In the genomic region with DNA sequence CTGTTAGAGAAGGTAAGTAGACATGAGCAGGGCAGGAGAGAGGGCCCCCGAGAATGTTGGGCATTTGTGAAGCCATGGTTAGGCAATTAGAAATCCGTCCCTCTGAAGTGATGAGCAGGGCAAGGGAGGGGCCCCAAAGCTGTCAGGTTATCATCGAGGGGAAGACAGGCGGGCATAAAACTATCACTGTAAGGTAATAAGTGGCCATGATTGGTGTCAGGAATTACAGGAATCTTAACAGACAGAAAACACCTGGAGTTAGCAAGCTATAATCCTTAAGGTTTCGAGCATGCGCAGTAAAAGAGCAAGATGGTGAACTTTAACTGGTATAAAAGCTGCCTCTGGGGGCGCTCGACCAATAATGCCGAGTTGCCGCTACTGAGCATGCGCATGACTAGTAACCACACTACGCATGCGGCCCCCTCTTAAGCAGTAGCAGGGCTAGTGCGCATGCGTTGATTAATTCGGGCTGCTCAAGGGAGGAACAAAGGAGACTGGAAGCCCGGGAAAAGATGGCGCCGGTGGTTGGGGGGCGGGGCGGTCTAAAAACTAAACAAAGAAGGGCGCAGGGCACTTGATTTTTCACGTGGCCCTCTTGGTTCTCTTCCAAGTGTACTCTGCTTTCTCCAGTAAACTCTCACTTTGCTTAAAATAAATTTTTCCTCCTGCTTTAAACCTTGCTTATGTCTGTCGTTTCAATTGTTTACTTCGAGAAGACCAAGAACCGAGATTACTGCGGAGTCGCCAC, we compare ENCODE assay signal across 8 cellular contexts. TPM values are rescaled to one million over a fixed set of nuclear protein-coding genes. Genes with fewer than 3 reads are reported as not detected.
DNase-seq lines count a peak whose midpoint lies in the region; ATAC-seq and TF ChIP-seq lines count a peak whose summit lies in the region.

No MANE protein-coding gene starts in this region.

- peaks cover 83% of the 10 kb centered on the region for H3K4me1 ChIP-seq in CD4-positive, CD25-positive, alpha-beta regulatory T cell (ENCODE audit: control insufficient read depth, insufficient read depth, low read length, poor library complexity, severe bottlenecking)
- peaks cover 50% of the 10 kb centered on the region for H3K4me1 ChIP-seq in ectodermal cell (ENCODE audit: control insufficient read depth, insufficient read depth, low read length)
- H3K4me1 ChIP-seq in lower lobe of right lung: peaks cover 39% of the 10 kb centered on the region

- H3K27me3 Mint-ChIP-seq in CD4-positive, CD25-positive, alpha-beta regulatory T cell: no peaks in the 10 kb centered on the region
- no peaks in the 10 kb centered on the region for H3K27me3 Mint-ChIP-seq in activated CD8-positive, alpha-beta T cell treated with anti-CD3 and anti-CD28 coated beads for 36 hours

- CTCF ChIA-PET in activated CD8-positive, alpha-beta T cell treated with anti-CD3 and anti-CD28 coated beads for 36 hours (lab: Charles Lee): interaction anchor here (0.6 to 2.1 kb wide), 21 partner anchors 8 to 290 kb away, joined by 3 to 8 read pairs (median 4); a partner anchor contains a TSS

- H3K27me3 ChIP-seq in CD4-positive, CD25-positive, alpha-beta regulatory T cell (ENCODE audit: control insufficient read depth, insufficient read depth, low read length): no peaks in the 10 kb centered on the region
- H3K27me3 ChIP-seq in HL-60 (ENCODE audit: insufficient read depth, poor library complexity, severe bottlenecking): no peaks in the 10 kb centered on the region
- H3K27me3 ChIP-seq in ectodermal cell (ENCODE audit: control insufficient read depth, insufficient read depth, low read length, poor library complexity, severe bottlenecking): no peaks in the 10 kb centered on the region
- no peaks in the 10 kb centered on the region for H3K27me3 ChIP-seq in lower lobe of right lung (ENCODE audit: low read depth)

- intact Hi-C loops in activated CD8-positive, alpha-beta T cell treated with anti-CD3 and anti-CD28 coated beads for 36 hours (cut with micrococcal nuclease): loop anchor here (5.0 to 10.0 kb wide), 3 partner anchors 82 to 380 kb away; a partner anchor contains a TSS
- intact Hi-C loops in lower lobe of right lung (cut with DNase I): no loop called here

- POLR2A ChIA-PET in activated CD8-positive, alpha-beta T cell treated with anti-CD3 and anti-CD28 coated beads for 36 hours (lab: Charles Lee): interaction anchor here (1.0 to 2.0 kb wide), 5 partner anchors 9 to 234 kb away, joined by 3 to 8 read pairs (median 5); no protein-coding TSS in a partner anchor

- H3K9me3 ChIP-seq in CD4-positive, CD25-positive, alpha-beta regulatory T cell (ENCODE audit: control insufficient read depth in 2 of 2, low read length in 2 of 2): no peaks in the 10 kb centered on the region
- H3K9me3 ChIP-seq in ectodermal cell (ENCODE audit: control insufficient read depth, low read length) (no peaks in the 10 kb centered on the region), lower lobe of right lung (no peaks in the 10 kb centered on the region)

- no peaks in the 10 kb centered on the region for H3K9me3 Mint-ChIP-seq in CD4-positive, CD25-positive, alpha-beta regulatory T cell
- H3K9me3 Mint-ChIP-seq in activated CD8-positive, alpha-beta T cell treated with anti-CD3 and anti-CD28 coated beads for 36 hours: no peaks in the 10 kb centered on the region

- peaks cover 71% of the 10 kb centered on the region for H3K36me3 ChIP-seq in CD4-positive, CD25-positive, alpha-beta regulatory T cell (ENCODE audit: control insufficient read depth, insufficient read depth, low read length)
- H3K36me3 ChIP-seq in ectodermal cell (ENCODE audit: control insufficient read depth, insufficient read depth, low read length): peaks cover 56% of the 10 kb centered on the region
- H3K36me3 ChIP-seq in lower lobe of right lung: peaks cover 69% of the 10 kb centered on the region

- peak; percentile 81 to 87 for ATAC-seq in CD4-positive, CD25-positive, alpha-beta regulatory T cell (ENCODE audit: low read depth in 2 of 2)
- ATAC-seq in GM19372 (IDR thresholded peaks at IDR 0.05; ENCODE audit: low read depth, unreplicated experiment) (peak; percentile 60), lower lobe of right lung (peak; percentile 98)
- peak; percentile 85 for ATAC-seq in activated CD8-positive, alpha-beta T cell treated with anti-CD3 and anti-CD28 coated beads for 36 hours

- peak overlapping the region; percentile 80 for H3K27ac ChIP-seq in CD4-positive, CD25-positive, alpha-beta regulatory T cell (ENCODE audit: insufficient read depth, low read length, poor library complexity, severe bottlenecking)
- peak overlapping the region; percentile 83 for H3K27ac ChIP-seq in HL-60 (replicated peaks)
- H3K27ac ChIP-seq in ectodermal cell (ENCODE audit: insufficient read depth, low read depth, low read length, poor library complexity, severe bottlenecking): peak overlapping the region; percentile 93
- peak overlapping the region; percentile 82 for H3K27ac ChIP-seq in lower lobe of right lung

- H3K36me3 Mint-ChIP-seq in CD4-positive, CD25-positive, alpha-beta regulatory T cell: peaks cover 61% of the 10 kb centered on the region
- H3K36me3 Mint-ChIP-seq in activated CD8-positive, alpha-beta T cell treated with anti-CD3 and anti-CD28 coated beads for 36 hours (ENCODE audit: low read depth): peaks cover 89% of the 10 kb centered on the region

- TF ChIP-seq CTCF in HL-60 (IDR thresholded peaks at IDR 0.05; ENCODE audit: insufficient read depth, low read length) (peak; percentile 83), lower lobe of right lung (IDR thresholded peaks at IDR 0.05) (peak; percentile 88)
- peak; percentile 88 for TF ChIP-seq CTCF in activated CD8-positive, alpha-beta T cell treated with anti-CD3 and anti-CD28 coated beads for 36 hours (IDR thresholded peaks at IDR 0.05)

- 19 to 20% methylated on average over 28 of the region's 28 CpGs for WGBS in ectodermal cell, 2 experiments

- peak overlapping the region; percentile 87 to 97 (median 94) for H3K4me3 Mint-ChIP-seq in CD4-positive, CD25-positive, alpha-beta regulatory T cell
- peak overlapping the region; percentile 96 for H3K4me3 Mint-ChIP-seq in activated CD8-positive, alpha-beta T cell treated with anti-CD3 and anti-CD28 coated beads for 36 hours

- peak; percentile 96 to 99 (median 96) for DNase-seq in CD4-positive, CD25-positive, alpha-beta regulatory T cell
- DNase-seq in HL-60 (ENCODE audit: low read depth in 1 of 2, low spot score in 1 of 2) (peak; percentile 90 to 97), NCI-H82 treated with DMSO at 0.1 percent for 48 hours (lab: John Stamatoyannopoulos, UW; ENCODE audit: unreplicated experiment) (peak; percentile 99), lower lobe of right lung (peak; percentile 98)
- DNase-seq in activated CD8-positive, alpha-beta T cell treated with anti-CD3 and anti-CD28 coated beads for 36 hours: peak; percentile 99
- DNase-seq in stimulated activated CD4-positive, alpha-beta T cell treated with anti-CD3 and anti-CD28 coated beads, TNF-alpha, amount 100 ng/mL, for 1 hour (ENCODE audit: low read depth in 3 of 3, low spot score in 1 of 3): peak; percentile 94 to 97 (median 96)

- H3K4me1 Mint-ChIP-seq in CD4-positive, CD25-positive, alpha-beta regulatory T cell: peaks cover 47 to 98% (median 73%) of the 10 kb centered on the region in 4 donors
- peaks cover 87% of the 10 kb centered on the region for H3K4me1 Mint-ChIP-seq in activated CD8-positive, alpha-beta T cell treated with anti-CD3 and anti-CD28 coated beads for 36 hours (ENCODE audit: low read depth)

- H3K4me3 ChIP-seq in CD4-positive, CD25-positive, alpha-beta regulatory T cell (ENCODE audit: low read depth, low read length): peak overlapping the region; percentile 94
- peak overlapping the region; percentile 48 for H3K4me3 ChIP-seq in HL-60 (replicated peaks; ENCODE audit: insufficient read depth, low read length)
- peak overlapping the region; percentile 30 for H3K4me3 ChIP-seq in ectodermal cell (ENCODE audit: insufficient read depth, low read depth, low read length)
- H3K4me3 ChIP-seq in lower lobe of right lung: peak overlapping the region; percentile 54

- peak overlapping the region; percentile 95 to 98 (median 97) for H3K27ac Mint-ChIP-seq in CD4-positive, CD25-positive, alpha-beta regulatory T cell
- H3K27ac Mint-ChIP-seq in activated CD8-positive, alpha-beta T cell treated with anti-CD3 and anti-CD28 coated beads for 36 hours: peak overlapping the region; percentile 98

RNA-seq across cellular contexts. Expression of a gene that starts 5.5 kb away (rescaled TPM):
- 178 TPM for total RNA-seq in CD4-positive, CD25-positive, alpha-beta regulatory T cell
- polyA plus RNA-seq in CD4-positive, CD25-positive, alpha-beta regulatory T cell: 100 to 1,000 TPM; 272 to 336 (median 287) TPM
- total RNA-seq in activated CD8-positive, alpha-beta T cell treated with anti-CD3 and anti-CD28 coated beads for 36 hours: 100 to 1,000 TPM; 541 to 544 TPM
- 554 TPM for polyA plus RNA-seq in ectodermal cell (2013, experiment 1 of 4)
- 549 TPM for polyA plus RNA-seq in ectodermal cell (2013, experiment 2 of 4)
- polyA plus RNA-seq in ectodermal cell (2013, experiment 3 of 4): 378 TPM
- polyA plus RNA-seq in ectodermal cell (2013, experiment 4 of 4): 387 TPM
- total RNA-seq in lower lobe of right lung: 155 TPM

RNA-seq across cellular contexts. Expression of a gene that starts 32.9 kb away (rescaled TPM):
- 4.6 TPM for total RNA-seq in CD4-positive, CD25-positive, alpha-beta regulatory T cell
- polyA plus RNA-seq in CD4-positive, CD25-positive, alpha-beta regulatory T cell: 10 to 100 TPM in 1 of 4 donors, 1 to 10 TPM in 3; 7.0 to 12.8 (median 8.7) TPM
- total RNA-seq in activated CD8-positive, alpha-beta T cell treated with anti-CD3 and anti-CD28 coated beads for 36 hours: under 1 TPM; 0.76 to 0.83 TPM
- polyA plus RNA-seq in ectodermal cell (2013, experiment 1 of 4): 25.3 TPM
- 28.3 TPM for polyA plus RNA-seq in ectodermal cell (2013, experiment 2 of 4)
- 21.9 TPM for polyA plus RNA-seq in ectodermal cell (2013, experiment 3 of 4)
- 20.3 TPM for polyA plus RNA-seq in ectodermal cell (2013, experiment 4 of 4)
- 1.2 TPM for total RNA-seq in lower lobe of right lung

RNA-seq across cellular contexts. Expression of a gene that starts 33.0 kb away (rescaled TPM):
- 28.0 TPM for total RNA-seq in CD4-positive, CD25-positive, alpha-beta regulatory T cell
- 10 to 100 TPM; 43.2 to 73.8 (median 49.0) TPM for polyA plus RNA-seq in CD4-positive, CD25-positive, alpha-beta regulatory T cell
- total RNA-seq in activated CD8-positive, alpha-beta T cell treated with anti-CD3 and anti-CD28 coated beads for 36 hours: 10 to 100 TPM; 21.1 to 22.5 TPM
- 13.1 TPM for polyA plus RNA-seq in ectodermal cell (2013, experiment 1 of 4)
- 10.1 TPM for polyA plus RNA-seq in ectodermal cell (2013, experiment 2 of 4)
- 8.9 TPM for polyA plus RNA-seq in ectodermal cell (2013, experiment 3 of 4)
- polyA plus RNA-seq in ectodermal cell (2013, experiment 4 of 4): 12.6 TPM
- total RNA-seq in lower lobe of right lung: 18.5 TPM

Comparison
In these comparisons a context has a peak if more than half of its experiments do, and no peak if none do; other contexts are left out.
1. Peak in every context shown above with its lines: DNase-seq, ATAC-seq, H3K4me3 ChIP-seq and H3K27ac ChIP-seq.
2. H3K4me3 ChIP-seq: peak in every context shown above with its lines; median percentile 94 in CD4-positive, CD25-positive, alpha-beta regulatory T cell; 54 in lower lobe of right lung; 48 in HL-60; 30 in ectodermal cell.